ENCODE assay signal across 10 cellular contexts in the genomic region with DNA sequence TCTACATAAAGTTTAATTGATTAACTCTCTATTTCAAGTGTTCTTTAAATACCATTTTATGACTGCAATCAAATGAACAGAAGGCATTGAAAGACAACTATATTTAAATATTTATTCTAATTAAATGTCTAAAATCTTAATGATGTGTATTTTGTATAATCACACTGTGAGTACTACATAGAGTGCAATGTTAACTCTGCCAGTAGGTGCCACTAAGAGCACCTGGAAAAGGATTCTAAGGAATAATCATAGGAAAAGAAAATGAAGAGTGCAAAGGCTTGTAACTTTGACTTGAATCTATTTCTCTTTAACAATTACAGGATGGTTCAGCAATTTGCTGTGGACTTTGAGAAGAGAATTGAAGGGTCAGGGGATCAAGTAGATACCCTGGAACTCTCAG.
DNase-seq lines count a peak whose midpoint lies in the region; ATAC-seq and TF ChIP-seq lines count a peak whose summit lies in the region.
"Had no signal": no experiment of that assay in that cellular context is flagged by ENCODE, and none has a peak within 500 bp of the region (broad histone marks: within the 10 kb centered on the region; RNA-seq: fewer than 3 reads in every experiment).

No MANE protein-coding gene starts in this region.

- H2AFZ ChIP-seq in Loucy (ENCODE audit: low read length): no peak overlapping the region

- peak; percentile 15 for DNase-seq in AG08395 (ENCODE audit: low spot score)
- peak; percentile 45 to 57 for DNase-seq in cardiac fibroblast (ENCODE audit: low read depth in 2 of 2)
- no peak for DNase-seq in mesothelial cell of epicardium (ENCODE audit: low spot score in 2 of 2, unreplicated experiment in 2 of 2)
- no peak for DNase-seq in RPMI8226
- DNase-seq in stimulated activated CD8-positive, alpha-beta memory T cell treated with anti-CD3 and anti-CD28 coated beads, Interleukin-4, amount 100 ng/mL, for 48 hours: no peak
- DNase-seq in putamen (ENCODE audit: low spot score): no peak
- DNase-seq: activated CD4-positive, alpha-beta T cell treated with anti-CD3 and anti-CD28 coated beads, Interleukin-2, amount 10 ng/mL, durations not matched to agents 7 days and 5 days; GDM1 had no signal

- H3K9me3 ChIP-seq in Loucy (ENCODE audit: insufficient read depth, low read depth, low read length): no peaks in the 10 kb centered on the region

- no peak overlapping the region for H3K27ac Mint-ChIP-seq in mesothelial cell of epicardium
- H3K27ac Mint-ChIP-seq: activated CD4-positive, alpha-beta T cell treated with anti-CD3 and anti-CD28 coated beads, Interleukin-2, amount 10 ng/mL, durations not matched to agents 7 days and 5 days had no signal

- no peaks in the 10 kb centered on the region for H3K36me3 ChIP-seq in Loucy (ENCODE audit: insufficient read depth, low read length)

- H3K4me3 ChIP-seq in Loucy (ENCODE audit: low read length, poor library complexity, severe bottlenecking): no peak overlapping the region
- no peak overlapping the region for H3K4me3 ChIP-seq in cardiac fibroblast (replicated peaks in 1 of 2; ENCODE audit: low read depth in 2 of 2, low read length in 2 of 2)

- peaks cover 47% of the 10 kb centered on the region for H3K4me1 Mint-ChIP-seq in mesothelial cell of epicardium

- H3K4me2 ChIP-seq in Loucy (ENCODE audit: low read depth, low read length, poor library complexity, severe bottlenecking): no peak overlapping the region

- H3K27me3 Mint-ChIP-seq in mesothelial cell of epicardium (ENCODE audit: low read depth): no peaks in the 10 kb centered on the region
- H3K27me3 Mint-ChIP-seq: activated CD4-positive, alpha-beta T cell treated with anti-CD3 and anti-CD28 coated beads, Interleukin-2, amount 10 ng/mL, durations not matched to agents 7 days and 5 days had no signal

- no peaks in the 10 kb centered on the region for H4K20me1 ChIP-seq in Loucy (ENCODE audit: insufficient read depth, low read length, poor library complexity, severe bottlenecking)

- no peaks in the 10 kb centered on the region for H3K27me3 ChIP-seq in Loucy (ENCODE audit: insufficient read depth, low read length, poor library complexity, severe bottlenecking)

- ATAC-seq in HG02798 (IDR thresholded peaks at IDR 0.05; ENCODE audit: poor library complexity, unreplicated experiment): no peak

- no peaks in the 10 kb centered on the region for H3K79me2 ChIP-seq in Loucy (ENCODE audit: insufficient read depth, low read length)

- peak; percentile 42 for TF ChIP-seq CTCF in Loucy (conservative IDR thresholded peaks at IDR 0.05; ENCODE audit: low read length)
- TF ChIP-seq CTCF in cardiac fibroblast (IDR thresholded peaks at IDR 0.05; ENCODE audit: low read depth, low read length): peak; percentile 34
- TF ChIP-seq CTCF in mesothelial cell of epicardium (IDR thresholded peaks at IDR 0.05; ENCODE audit: unreplicated experiment): peak; percentile 20

- no peaks in the 10 kb centered on the region for H3K9me3 Mint-ChIP-seq in mesothelial cell of epicardium
- H3K9me3 Mint-ChIP-seq: activated CD4-positive, alpha-beta T cell treated with anti-CD3 and anti-CD28 coated beads, Interleukin-2, amount 10 ng/mL, durations not matched to agents 7 days and 5 days had no signal

- no peak overlapping the region for H3K4me3 Mint-ChIP-seq in mesothelial cell of epicardium
- H3K4me3 Mint-ChIP-seq: activated CD4-positive, alpha-beta T cell treated with anti-CD3 and anti-CD28 coated beads, Interleukin-2, amount 10 ng/mL, durations not matched to agents 7 days and 5 days had no signal

- peaks cover 14% of the 10 kb centered on the region for H3K4me1 ChIP-seq in Loucy (ENCODE audit: insufficient read depth, low read length, poor library complexity, severe bottlenecking)

- H3K9ac ChIP-seq in Loucy (ENCODE audit: low read depth, low read length, poor library complexity, severe bottlenecking): no peak overlapping the region

- H3K36me3 Mint-ChIP-seq in mesothelial cell of epicardium: no peaks in the 10 kb centered on the region

- H3K9me2 ChIP-seq in Loucy (replicated peaks; ENCODE audit: low read depth, low read length): no peaks in the 10 kb centered on the region

- no peaks in the 10 kb centered on the region for H3F3A ChIP-seq in Loucy (ENCODE audit: low read depth)

Comparison
In these comparisons a context has a peak if more than half of its experiments do, and no peak if none do; other contexts are left out.
1. DNase-seq: peak in AG08395 (single experiment) and cardiac fibroblast (2 of 2); none in mesothelial cell of epicardium (0 of 2), RPMI8226 (single experiment), stimulated activated CD8-positive, alpha-beta memory T cell treated with anti-CD3 and anti-CD28 coated beads, Interleukin-4, amount 100 ng/mL, for 48 hours (single experiment) and putamen (single experiment).
2. Peak in every context shown above with its lines, with median percentiles within 50 percentile points of each other: CTCF ChIP-seq.